Comparison of ENCODE assay signal across 3 cellular contexts in the genomic region with DNA sequence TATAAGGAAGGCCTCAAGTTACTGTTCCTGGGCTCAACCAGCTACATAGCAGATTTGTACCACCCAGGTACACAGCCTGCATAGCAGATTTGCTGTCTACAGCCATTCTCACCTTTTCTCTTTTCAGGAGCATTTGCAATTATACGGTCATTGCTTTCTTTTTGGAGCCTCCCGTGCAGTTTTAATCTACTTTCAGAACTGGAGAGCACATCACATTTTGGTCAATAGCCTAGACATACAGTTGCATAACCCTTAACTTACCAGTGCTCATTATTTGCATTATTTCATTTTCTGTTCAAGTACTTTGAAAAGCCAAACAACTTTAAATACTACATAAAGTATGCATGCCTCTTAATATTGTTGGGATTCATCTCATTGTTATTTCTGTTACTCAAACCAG.
TF ChIP-seq lines count a peak whose summit lies in the region.

No MANE protein-coding gene starts in this region.

TF ChIP-seq in liver, 16 proteins besides CTCF, POLR2A, EP300 and RAD21 (continued from another document):
- TF ChIP-seq, protein P1, sequence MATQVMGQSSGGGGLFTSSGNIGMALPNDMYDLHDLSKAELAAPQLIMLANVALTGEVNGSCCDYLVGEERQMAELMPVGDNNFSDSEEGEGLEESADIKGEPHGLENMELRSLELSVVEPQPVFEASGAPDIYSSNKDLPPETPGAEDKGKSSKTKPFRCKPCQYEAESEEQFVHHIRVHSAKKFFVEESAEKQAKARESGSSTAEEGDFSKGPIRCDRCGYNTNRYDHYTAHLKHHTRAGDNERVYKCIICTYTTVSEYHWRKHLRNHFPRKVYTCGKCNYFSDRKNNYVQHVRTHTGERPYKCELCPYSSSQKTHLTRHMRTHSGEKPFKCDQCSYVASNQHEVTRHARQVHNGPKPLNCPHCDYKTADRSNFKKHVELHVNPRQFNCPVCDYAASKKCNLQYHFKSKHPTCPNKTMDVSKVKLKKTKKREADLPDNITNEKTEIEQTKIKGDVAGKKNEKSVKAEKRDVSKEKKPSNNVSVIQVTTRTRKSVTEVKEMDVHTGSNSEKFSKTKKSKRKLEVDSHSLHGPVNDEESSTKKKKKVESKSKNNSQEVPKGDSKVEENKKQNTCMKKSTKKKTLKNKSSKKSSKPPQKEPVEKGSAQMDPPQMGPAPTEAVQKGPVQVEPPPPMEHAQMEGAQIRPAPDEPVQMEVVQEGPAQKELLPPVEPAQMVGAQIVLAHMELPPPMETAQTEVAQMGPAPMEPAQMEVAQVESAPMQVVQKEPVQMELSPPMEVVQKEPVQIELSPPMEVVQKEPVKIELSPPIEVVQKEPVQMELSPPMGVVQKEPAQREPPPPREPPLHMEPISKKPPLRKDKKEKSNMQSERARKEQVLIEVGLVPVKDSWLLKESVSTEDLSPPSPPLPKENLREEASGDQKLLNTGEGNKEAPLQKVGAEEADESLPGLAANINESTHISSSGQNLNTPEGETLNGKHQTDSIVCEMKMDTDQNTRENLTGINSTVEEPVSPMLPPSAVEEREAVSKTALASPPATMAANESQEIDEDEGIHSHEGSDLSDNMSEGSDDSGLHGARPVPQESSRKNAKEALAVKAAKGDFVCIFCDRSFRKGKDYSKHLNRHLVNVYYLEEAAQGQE (IDR thresholded peaks at IDR 0.05), result peak; percentile 97
- no peak for TF ChIP-seq SP1 (IDR thresholded peaks at IDR 0.05)
- no peak for TF ChIP-seq EGR1 (IDR thresholded peaks at IDR 0.05; ENCODE audit: low read depth in 2 of 2)
- no peak for TF ChIP-seq TAF1 (conservative IDR thresholded peaks at IDR 0.05)
- TF ChIP-seq YY1 (IDR thresholded peaks at IDR 0.05), result no peak
TF ChIP-seq in liver: peak in this region for 1.

TF ChIP-seq in HepG2, 621 proteins besides CTCF, POLR2A, EP300 and RAD21:
- TF ChIP-seq, protein P2, sequence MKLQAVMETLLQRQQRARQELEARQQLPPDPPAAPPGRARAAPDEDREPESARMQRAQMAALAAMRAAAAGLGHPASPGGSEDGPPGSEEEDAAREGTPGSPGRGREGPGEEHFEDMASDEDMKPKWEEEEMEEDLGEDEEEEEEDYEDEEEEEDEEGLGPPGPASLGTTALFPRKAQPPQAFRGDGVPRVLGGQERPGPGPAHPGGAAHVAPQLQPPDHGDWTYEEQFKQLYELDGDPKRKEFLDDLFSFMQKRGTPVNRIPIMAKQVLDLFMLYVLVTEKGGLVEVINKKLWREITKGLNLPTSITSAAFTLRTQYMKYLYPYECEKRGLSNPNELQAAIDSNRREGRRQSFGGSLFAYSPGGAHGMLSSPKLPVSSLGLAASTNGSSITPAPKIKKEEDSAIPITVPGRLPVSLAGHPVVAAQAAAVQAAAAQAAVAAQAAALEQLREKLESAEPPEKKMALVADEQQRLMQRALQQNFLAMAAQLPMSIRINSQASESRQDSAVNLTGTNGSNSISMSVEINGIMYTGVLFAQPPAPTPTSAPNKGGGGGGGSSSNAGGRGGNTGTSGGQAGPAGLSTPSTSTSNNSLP (IDR thresholded peaks at IDR 0.05; ENCODE audit: low read depth, low read length), result no peak
- TF ChIP-seq NFE2L1 (CRISPR knock-in tag; IDR thresholded peaks at IDR 0.05; ENCODE audit: borderline replicate concordance) (no peak), RBAK (CRISPR knock-in tag; IDR thresholded peaks at IDR 0.05) (no peak), ZSCAN12 (CRISPR knock-in tag; IDR thresholded peaks at IDR 0.05) (no peak), NONO (IDR thresholded peaks at IDR 0.05) (no peak), NONO (CRISPR knock-in tag; conservative IDR thresholded peaks at IDR 0.05) (no peak), ISL2 (CRISPR knock-in tag; IDR thresholded peaks at IDR 0.05) (no peak), ZFP90 (CRISPR knock-in tag; IDR thresholded peaks at IDR 0.05; ENCODE audit: borderline replicate concordance) (no peak)

TF ChIP-seq in IMR-90, 13 proteins besides CTCF, POLR2A, EP300 and RAD21 (continued from another document):
- TF ChIP-seq CEBPB (IDR thresholded peaks at IDR 0.05; ENCODE audit: low read depth, low read length), result no peak
